25 cellular contexts compared by ENCODE assay signal in genomic region chr6:97465877-97466710, GRCh38.
DNase-seq lines count a peak whose midpoint lies in the region; ATAC-seq and TF ChIP-seq lines count a peak whose summit lies in the region.
"Had no signal": no experiment of that assay in that cellular context is flagged by ENCODE, and none has a peak within 500 bp of the region (broad histone marks: within the 10 kb centered on the region; RNA-seq: fewer than 3 reads in every experiment).

No MANE protein-coding gene starts in this region.

- no peak overlapping the region for H2BK5ac ChIP-seq in H9 (ENCODE audit: insufficient read length, low read length)

- H2AK5ac ChIP-seq in H9 (ENCODE audit: insufficient read length, low read length) = no peak overlapping the region

- H4K8ac ChIP-seq in H9 (replicated peaks; ENCODE audit: insufficient read length, low read depth, low read length) = no peak overlapping the region

- no peak overlapping the region for H2BK120ac ChIP-seq in H9 (ENCODE audit: low read depth, low read length, poor library complexity, severe bottlenecking)

- H3K79me2 ChIP-seq in H9 (ENCODE audit: insufficient read depth, low read length) = no peaks in the 10 kb centered on the region

- no peaks in the 10 kb centered on the region for H3K23me2 ChIP-seq in H9 (ENCODE audit: insufficient read length, low read depth, low read length, poor library complexity, severe bottlenecking)

- H3K27ac Mint-ChIP-seq in H9 = peak overlapping the region in 2 of 3 experiments; percentile 75 to 92; a peak in 4 of 7 replicates
- no peak overlapping the region for H3K27ac Mint-ChIP-seq in stimulated activated naive CD8-positive, alpha-beta T cell treated with anti-CD3 and anti-CD28 coated beads, Interleukin-15, amount 100 ng/mL, for 72 hours
- H3K27ac Mint-ChIP-seq: activated naive CD8-positive, alpha-beta T cell treated with anti-CD3 and anti-CD28 coated beads, Interleukin-2, amount 50 U/mL, for 24 hours; CD4-positive, alpha-beta T cell; T-cell had no signal

- no peak overlapping the region for H3K23ac ChIP-seq in H9 (ENCODE audit: insufficient read length, low read depth, low read length)

- no peaks in the 10 kb centered on the region for H3K27me3 Mint-ChIP-seq in H9 (ENCODE audit: low read depth)
- no peaks in the 10 kb centered on the region for H3K27me3 Mint-ChIP-seq in stimulated activated naive CD8-positive, alpha-beta T cell treated with anti-CD3 and anti-CD28 coated beads, Interleukin-15, amount 100 ng/mL, for 72 hours

- peak overlapping the region; percentile 74 for H3K4me3 ChIP-seq in SK-N-MC
- peak overlapping the region; percentile 12; the same call in 1 of the 2 replicates for H3K4me3 ChIP-seq in iPS-20b (ENCODE audit: low read length)
- H3K4me3 ChIP-seq: breast epithelium, lung, upper lobe of left lung had no signal

- no peak overlapping the region for H3K4ac ChIP-seq in H9 (ENCODE audit: low read depth, low read length)

- no CpG with 5 or more reads among the region's 6 CpGs for WGBS in H9 (ENCODE audit: extremely low coverage, insufficient read length, low lambda C conversion rate)

- H3K27me3 ChIP-seq in H9 (ENCODE audit: insufficient read depth, low read length) (no peaks in the 10 kb centered on the region), iPS-20b (ENCODE audit: insufficient read depth, low read length) (no peaks in the 10 kb centered on the region)
- H3K27me3 ChIP-seq: breast epithelium, upper lobe of left lung had no signal

- H2BK12ac ChIP-seq in H9 (ENCODE audit: insufficient read length, low read depth, low read length) = no peak overlapping the region

- TF ChIP-seq CTCF in H9 (conservative IDR thresholded peaks at IDR 0.05) = peak; percentile 52; the same call in 2 of the 3 replicates

- no peak overlapping the region for H3K4me3 Mint-ChIP-seq in H9
- H3K4me3 Mint-ChIP-seq in stimulated activated naive CD8-positive, alpha-beta T cell treated with anti-CD3 and anti-CD28 coated beads, Interleukin-15, amount 100 ng/mL, for 72 hours = no peak overlapping the region
- H3K4me3 Mint-ChIP-seq: activated naive CD8-positive, alpha-beta T cell treated with anti-CD3 and anti-CD28 coated beads, Interleukin-2, amount 50 U/mL, for 24 hours; CD4-positive, alpha-beta T cell; T-cell had no signal

- no peaks in the 10 kb centered on the region; the same call in 1 of the 2 replicates for H3K4me1 ChIP-seq in H9 (ENCODE audit: insufficient read depth, low read length)
- peaks cover 11% of the 10 kb centered on the region; the same call in 1 of the 2 replicates for H3K4me1 ChIP-seq in iPS-20b (ENCODE audit: insufficient read depth, low read length)
- H3K4me1 ChIP-seq: breast epithelium, upper lobe of left lung had no signal

- H2BK15ac ChIP-seq in H9 (ENCODE audit: low read depth, low read length) = no peak overlapping the region

- ATAC-seq in HG03457 (IDR thresholded peaks at IDR 0.05; ENCODE audit: unreplicated experiment) = no peak
- ATAC-seq in stimulated activated naive CD8-positive, alpha-beta T cell treated with anti-CD3 and anti-CD28 coated beads, Interleukin-15, amount 100 ng/mL, for 72 hours = no peak
- ATAC-seq in stimulated activated naive CD8-positive, alpha-beta T cell treated with anti-CD3 and anti-CD28 coated beads, Interleukin-15, Interleukin-2, amounts not matched to agents 100 U/mL and 50 U/mL, for 24 hours = no peak
- ATAC-seq: activated naive CD8-positive, alpha-beta T cell treated with anti-CD3 and anti-CD28 coated beads, Interleukin-2, amount 50 U/mL, for 24 hours; T-cell had no signal

- H2AFZ ChIP-seq in H9 (ENCODE audit: low read length) = no peak overlapping the region

- H3K79me1 ChIP-seq in H9 (ENCODE audit: insufficient read depth, low read depth, low read length, poor library complexity, severe bottlenecking) = no peaks in the 10 kb centered on the region

- no peak overlapping the region for H3T11ph ChIP-seq in H9 (ENCODE audit: low read length)

- H4K91ac ChIP-seq in H9 (ENCODE audit: insufficient read length, low read depth, low read length) = no peak overlapping the region

- no peak overlapping the region for H2BK20ac ChIP-seq in H9 (ENCODE audit: low read depth, low read length, poor library complexity, severe bottlenecking)

- DNase-seq in H9 (peak; percentile 36), SK-N-MC (ENCODE audit: low read depth, low spot score) (no peak), renal cortical epithelial cell (ENCODE audit: low read depth) (peak; percentile 1)
- no peak for DNase-seq in activated CD4-positive, alpha-beta T cell treated with anti-CD3 and anti-CD28 coated beads, Interleukin-2, amount 50 U/mL, for 48 hours
- no peak for DNase-seq in stimulated activated naive CD8-positive, alpha-beta T cell treated with anti-CD3 and anti-CD28 coated beads, Interleukin-15, amount 100 ng/mL, for 72 hours
- DNase-seq in stimulated activated naive CD8-positive, alpha-beta T cell treated with anti-CD3 and anti-CD28 coated beads, Interleukin-15, Interleukin-2, amounts not matched to agents 100 U/mL and 50 U/mL, for 24 hours = no peak
- DNase-seq: activated CD4-positive, alpha-beta T cell treated with anti-CD3 and anti-CD28 coated beads, Interleukin-2, amount 50 U/mL, for 1 hour; activated effector memory CD4-positive, alpha-beta T cell treated with Interleukin-2 at 50 U/mL for 16 hours; activated naive CD8-positive, alpha-beta T cell treated with anti-CD3 and anti-CD28 coated beads, Interleukin-2, amount 50 U/mL, for 24 hours; CD4-positive, alpha-beta T cell; DMS53; Kasumi-1; kidney; NCI-H1048; NCI-H2081 treated with DMSO at 0.1 percent for 48 hours; OCI-M1; SHP77; stimulated activated CD4-positive, alpha-beta T cell treated with anti-CD3 and anti-CD28 coated beads, Interleukin-2, amount 100 ng/mL, for 24 hours; stimulated activated naive CD4-positive, alpha-beta T cell; T-cell; upper lobe of left lung had no signal

- H3K27ac ChIP-seq in H9 (ENCODE audit: insufficient read length, low read depth, low read length) (no peak overlapping the region), SK-N-MC (peak overlapping the region; percentile 100), iPS-20b (ENCODE audit: low read length) (no peak overlapping the region)
- H3K27ac ChIP-seq: breast epithelium, upper lobe of left lung had no signal

- no peaks in the 10 kb centered on the region for H3K36me3 ChIP-seq in SK-N-MC (ENCODE audit: insufficient read depth, low read length)
- no peaks in the 10 kb centered on the region for H3K36me3 ChIP-seq in iPS-20b (ENCODE audit: insufficient read depth, low read depth, low read length)
- H3K36me3 ChIP-seq: breast epithelium, upper lobe of left lung had no signal

- no peak overlapping the region for H4K5ac ChIP-seq in H9 (ENCODE audit: insufficient read length, low read depth, low read length)

- peaks cover 9 to 23% of the 10 kb centered on the region in 2 experiments for H3K4me1 Mint-ChIP-seq in H9
- no peaks in the 10 kb centered on the region for H3K4me1 Mint-ChIP-seq in stimulated activated naive CD8-positive, alpha-beta T cell treated with anti-CD3 and anti-CD28 coated beads, Interleukin-15, amount 100 ng/mL, for 72 hours
- H3K4me1 Mint-ChIP-seq: activated naive CD8-positive, alpha-beta T cell treated with anti-CD3 and anti-CD28 coated beads, Interleukin-2, amount 50 U/mL, for 24 hours; T-cell had no signal

- no peak overlapping the region for H3K14ac ChIP-seq in H9 (ENCODE audit: insufficient read depth, low read length)

- H3K9ac ChIP-seq in H9 (ENCODE audit: extremely low read depth, insufficient read length, low read length) = no peak overlapping the region
- H3K9ac ChIP-seq in SK-N-MC (ENCODE audit: insufficient read length) = peak overlapping the region; percentile 81
- H3K9ac ChIP-seq in iPS-20b (ENCODE audit: low read depth, low read length) = no peak overlapping the region

- no peak overlapping the region for H3K4me2 ChIP-seq in H9 (ENCODE audit: insufficient read depth, insufficient read length, low read length)

- no peaks in the 10 kb centered on the region for H3K9me3 ChIP-seq in H9 (ENCODE audit: control insufficient read depth, low read depth, low read length)
- no peaks in the 10 kb centered on the region for H3K9me3 ChIP-seq in SK-N-MC (ENCODE audit: low read depth, low read length)
- H3K9me3 ChIP-seq in iPS-20b (ENCODE audit: insufficient read depth, low read depth, low read length) = no peaks in the 10 kb centered on the region
- H3K9me3 ChIP-seq: breast epithelium, upper lobe of left lung had no signal

- no peaks in the 10 kb centered on the region for H3K36me3 Mint-ChIP-seq in H9 (ENCODE audit: insufficient read depth in 1 of 3, low read depth in 3 of 3)
- H3K36me3 Mint-ChIP-seq: T-cell had no signal

- no peak overlapping the region for H3K56ac ChIP-seq in H9 (ENCODE audit: insufficient read length, low read depth, low read length)

- H4K20me1 ChIP-seq in H9 (ENCODE audit: control insufficient read depth, insufficient read depth, insufficient read length) = no peaks in the 10 kb centered on the region

- no peak overlapping the region for H3K18ac ChIP-seq in H9 (ENCODE audit: insufficient read length, low read depth, low read length)

- no peaks in the 10 kb centered on the region for H3K9me3 Mint-ChIP-seq in H9
- H3K9me3 Mint-ChIP-seq in stimulated activated naive CD8-positive, alpha-beta T cell treated with anti-CD3 and anti-CD28 coated beads, Interleukin-15, amount 100 ng/mL, for 72 hours = no peaks in the 10 kb centered on the region
- H3K9me3 Mint-ChIP-seq: activated naive CD8-positive, alpha-beta T cell treated with anti-CD3 and anti-CD28 coated beads, Interleukin-2, amount 50 U/mL, for 24 hours; CD4-positive, alpha-beta T cell; T-cell had no signal

Comparison
In these comparisons a context has a peak if more than half of its experiments do, and no peak if none do; other contexts are left out.
1. DNase-seq: peak in H9 (single experiment) and renal cortical epithelial cell (single experiment); none in SK-N-MC (single experiment), activated CD4-positive, alpha-beta T cell treated with anti-CD3 and anti-CD28 coated beads, Interleukin-2, amount 50 U/mL, for 48 hours (0 of 2), stimulated activated naive CD8-positive, alpha-beta T cell treated with anti-CD3 and anti-CD28 coated beads, Interleukin-15, amount 100 ng/mL, for 72 hours (0 of 2) and stimulated activated naive CD8-positive, alpha-beta T cell treated with anti-CD3 and anti-CD28 coated beads, Interleukin-15, Interleukin-2, amounts not matched to agents 100 U/mL and 50 U/mL, for 24 hours (single experiment).
2. H3K27ac Mint-ChIP-seq: peak in H9 (2 of 3); none in stimulated activated naive CD8-positive, alpha-beta T cell treated with anti-CD3 and anti-CD28 coated beads, Interleukin-15, amount 100 ng/mL, for 72 hours (0 of 2).